Comparison of ENCODE assay signal across 16 cellular contexts in genomic region chr16:3601614-3602319, GRCh38. TPM values are rescaled to one million over a fixed set of nuclear protein-coding genes. Genes with fewer than 3 reads are reported as not detected.
DNase-seq lines count a peak whose midpoint lies in the region; ATAC-seq and TF ChIP-seq lines count a peak whose summit lies in the region.
"Had no signal": no experiment of that assay in that cellular context is flagged by ENCODE, and none has a peak within 500 bp of the region (broad histone marks: within the 10 kb centered on the region; RNA-seq: fewer than 3 reads in every experiment).

No MANE protein-coding gene starts in this region.

- H3K36me3 Mint-ChIP-seq in CD14-positive monocyte (peaks cover 72 to 93% of the 10 kb centered on the region in 2 donors), nephron progenitor cell (ENCODE audit: low read depth) (peaks cover 84% of the 10 kb centered on the region)

- peaks cover 0 to 5% (median 2%) of the 10 kb centered on the region in 3 donors for H3K27me3 Mint-ChIP-seq in CD14-positive monocyte (ENCODE audit: low read depth in 3 of 3)
- H3K27me3 Mint-ChIP-seq in nephron progenitor cell (ENCODE audit: low read depth, poor library complexity) = no peaks in the 10 kb centered on the region
- H3K27me3 Mint-ChIP-seq: B cell had no signal

- no peak overlapping the region for H3K27ac ChIP-seq in sigmoid colon

- no peaks in the 10 kb centered on the region for H3K9me3 ChIP-seq in sigmoid colon

- no peaks in the 10 kb centered on the region for H3K4me1 ChIP-seq in sigmoid colon

- no peaks in the 10 kb centered on the region for H3K27me3 ChIP-seq in sigmoid colon

- peak; percentile 33 for DNase-seq in CD14-positive monocyte (ENCODE audit: low spot score)
- DNase-seq in G401 (ENCODE audit: low spot score) = peak; percentile 58
- peak; percentile 2 for DNase-seq in epidermal melanocyte (ENCODE audit: insufficient read length, low spot score)
- DNase-seq in sigmoid colon = peak; percentile 27
- DNase-seq in nephron progenitor cell = no peak
- no peak for DNase-seq in SW480 (ENCODE audit: low spot score)
- DNase-seq: CD8-positive, alpha-beta T cell; COR-L47; DMS153; DMS79 treated with DMSO at 0.1 percent for 48 hours; EL; GDM1; GOT3; H9 had no signal

- H3K4me3 ChIP-seq in sigmoid colon = no peak overlapping the region

- in situ Hi-C loops in G401 (cut with HindIII; ENCODE audit: low sequenced_read_pairs) = no loop called here

- 95 to 96% methylated on average over 13 of the region's 13 CpGs for WGBS in sigmoid colon, 2 donors

- TF ChIP-seq EP300 in sigmoid colon (IDR thresholded peaks at IDR 0.05) = no peak

- H3K4me1 Mint-ChIP-seq in CD14-positive monocyte (peaks cover 3% of the 10 kb centered on the region), nephron progenitor cell (no peaks in the 10 kb centered on the region)
- H3K4me1 Mint-ChIP-seq: H9 had no signal

- peak overlapping the region in 2 of 7 donors; percentile 34 to 55 for H3K27ac Mint-ChIP-seq in CD14-positive monocyte
- no peak overlapping the region for H3K27ac Mint-ChIP-seq in nephron progenitor cell
- H3K27ac Mint-ChIP-seq: B cell, H9 had no signal

- no peak for ATAC-seq in HG03095 (IDR thresholded peaks at IDR 0.05; ENCODE audit: unreplicated experiment)
- ATAC-seq: CD8-positive, alpha-beta T cell had no signal

- H3K9me3 Mint-ChIP-seq in CD14-positive monocyte = peaks cover 0 to 13% (median 6%) of the 10 kb centered on the region in 7 donors
- peaks cover 34% of the 10 kb centered on the region for H3K9me3 Mint-ChIP-seq in nephron progenitor cell
- H3K9me3 Mint-ChIP-seq: CD8-positive, alpha-beta T cell had no signal

- peaks cover 0 to 63% (median 2%) of the 10 kb centered on the region in 4 donors for H3K36me3 ChIP-seq in sigmoid colon

- intact Hi-C loops in CD14-positive monocyte (cut with micrococcal nuclease) (no loop called here), sigmoid colon (cut with DNase I) (no loop called here)

- TF ChIP-seq POLR2A in sigmoid colon (IDR thresholded peaks at IDR 0.05) = no peak

- H3K4me3 Mint-ChIP-seq in CD14-positive monocyte (no peak overlapping the region), nephron progenitor cell (no peak overlapping the region)
- H3K4me3 Mint-ChIP-seq: B cell; CD8-positive, alpha-beta T cell; H9 had no signal

- TF ChIP-seq CTCF in CD14-positive monocyte (IDR thresholded peaks at IDR 0.05) (no peak), sigmoid colon (IDR thresholded peaks at IDR 0.05) (no peak), nephron progenitor cell (IDR thresholded peaks at IDR 0.05) (no peak)

RNA-seq across cellular contexts. Expression of gene SLX4, which starts 9.6 kb away (rescaled TPM):
- under 1 TPM; 0.12 to 0.71 TPM for polyA plus RNA-seq in CD14-positive monocyte
- 4.8 and 5.9 TPM in 2 replicates for total RNA-seq in G401 (2014; rRNA removed; shearing (Covaris generic))
- total RNA-seq in sigmoid colon = 1 to 10 TPM; 2.1 to 3.9 (median 2.6) TPM
- 1 to 10 TPM in 1 of 3 donors, under 1 TPM in 2; under 0.01 to 3.9 (median 0.69) TPM for polyA plus RNA-seq in sigmoid colon

RNA-seq across cellular contexts. Expression of gene NLRC3, which starts 24.6 kb away (rescaled TPM):
- polyA plus RNA-seq in CD14-positive monocyte = under 1 TPM; 0.03 to 0.06 TPM
- total RNA-seq in G401 (2014; rRNA removed; shearing (Covaris generic)) = 0.12 TPM in 1 of 2 replicates, not detected in the other
- under 1 TPM in 3 of 4 donors, not detected in 1; under 0.01 to 0.33 (median 0.27) TPM for total RNA-seq in sigmoid colon
- polyA plus RNA-seq in sigmoid colon = 1 to 10 TPM in 1 of 3 donors, under 1 TPM in 1, not detected in 1; under 0.01 to 7.0 TPM

RNA-seq across cellular contexts. Expression of gene DNASE1, which starts 52.7 kb away (rescaled TPM):
- 1 to 10 TPM in 1 of 2 donors, not detected in 1; 1.5 TPM for polyA plus RNA-seq in CD14-positive monocyte
- total RNA-seq in G401 (2014; rRNA removed; shearing (Covaris generic)) = 9.4 and 15.4 TPM in 2 replicates
- total RNA-seq in sigmoid colon = 10 to 100 TPM in 3 of 4 donors, 1 to 10 TPM in 1; 8.9 to 22.4 (median 11.9) TPM
- 10 to 100 TPM in 1 of 3 donors, 1 to 10 TPM in 2; 1.2 to 15.9 (median 4.4) TPM for polyA plus RNA-seq in sigmoid colon

Comparison
In these comparisons a context has a peak if more than half of its experiments do, and no peak if none do; other contexts are left out.
1. DNase-seq: peak in CD14-positive monocyte (single experiment), G401 (single experiment), epidermal melanocyte (single experiment) and sigmoid colon (single experiment); none in nephron progenitor cell (single experiment) and SW480 (single experiment).